Comparison of ENCODE assay signal across 24 cellular contexts in genomic region chr14:104316723-104317499, GRCh38.
DNase-seq lines count a peak whose midpoint lies in the region; ATAC-seq lines count a peak whose summit lies in the region.
"Had no signal": no experiment of that assay in that cellular context is flagged by ENCODE, and none has a peak within 500 bp of the region (broad histone marks: within the 10 kb centered on the region; RNA-seq: fewer than 3 reads in every experiment).

No MANE protein-coding gene starts in this region.

- peak; percentile 29 for ATAC-seq in left colon
- ATAC-seq: gastroesophageal sphincter, psoas muscle, upper lobe of right lung had no signal

- H3K36me3 ChIP-seq in H7 (replicated peaks; ENCODE audit: control insufficient read depth, insufficient read depth, low read length) = no peaks in the 10 kb centered on the region
- H3K36me3 ChIP-seq: gastroesophageal sphincter, upper lobe of right lung had no signal

- H3K4me3 ChIP-seq in H7 (ENCODE audit: insufficient read depth, low read depth, low read length) = no peak overlapping the region
- H3K4me3 ChIP-seq: gastroesophageal sphincter, psoas muscle, upper lobe of right lung had no signal

- DNase-seq in activated CD8-positive, alpha-beta memory T cell treated with anti-CD3 and anti-CD28 coated beads, Interleukin-2, amount 50 U/mL, for 4 hours = peak; percentile 9
- no peak for DNase-seq in activated CD8-positive, alpha-beta memory T cell treated with anti-CD3 and anti-CD28 coated beads for 24 hours
- DNase-seq in H7 (peak; percentile 48), left colon (peak; percentile 3 to 12), posterior vena cava (ENCODE audit: low spot score) (peak; percentile 55), T1000 (lab: John Stamatoyannopoulos, UW) (no peak), NCI-H2171 treated with DMSO at 0.1 percent for 48 hours (lab: John Stamatoyannopoulos, UW) (no peak), activated gamma-delta T cell treated with Interleukin-2 at 50 U/mL for 16 hours (no peak)
- DNase-seq: activated CD4-positive, alpha-beta memory T cell treated with anti-CD3 and anti-CD28 coated beads for 36 hours; activated CD4-positive, CD25-positive, alpha-beta regulatory T cell; activated CD8-positive, alpha-beta memory T cell treated with anti-CD3 and anti-CD28 coated beads, Interleukin-2, amount 50 U/mL, for 48 hours; activated naive CD4-positive, alpha-beta T cell treated with Interleukin-2 at 50 U/mL for 16 hours; amniotic stem cell; hypothalamus; mesenchymal stem cell; MM.1S; NCI-H524 treated with DMSO at 0.1 percent for 48 hours; NK-92 treated with Interleukin-12 subunit alpha and Interleukin-12 subunit beta, amount 100 ng/mL, for 24 hours; SK-N-SH; stimulated activated CD4-positive, alpha-beta T cell treated with anti-CD3 and anti-CD28 coated beads, Interleukin-4, amount 100 ng/mL, for 4 hours; substantia nigra; upper lobe of right lung had no signal

- intact Hi-C loops in left colon (cut with DNase I, micrococcal nuclease) (no loop called here), posterior vena cava (cut with DNase I) (no loop called here)

- no peaks in the 10 kb centered on the region for H3K27me3 ChIP-seq in H7 (ENCODE audit: control insufficient read depth, insufficient read depth, low read length)

Comparison
In these comparisons a context has a peak if more than half of its experiments do, and no peak if none do; other contexts are left out.
1. DNase-seq: peak in activated CD8-positive, alpha-beta memory T cell treated with anti-CD3 and anti-CD28 coated beads, Interleukin-2, amount 50 U/mL, for 4 hours (single experiment), H7 (single experiment), left colon (2 of 2) and posterior vena cava (single experiment); none in activated CD8-positive, alpha-beta memory T cell treated with anti-CD3 and anti-CD28 coated beads for 24 hours (single experiment), T1000 (single experiment), NCI-H2171 treated with DMSO at 0.1 percent for 48 hours (single experiment) and activated gamma-delta T cell treated with Interleukin-2 at 50 U/mL for 16 hours (single experiment).